In the genomic region with DNA sequence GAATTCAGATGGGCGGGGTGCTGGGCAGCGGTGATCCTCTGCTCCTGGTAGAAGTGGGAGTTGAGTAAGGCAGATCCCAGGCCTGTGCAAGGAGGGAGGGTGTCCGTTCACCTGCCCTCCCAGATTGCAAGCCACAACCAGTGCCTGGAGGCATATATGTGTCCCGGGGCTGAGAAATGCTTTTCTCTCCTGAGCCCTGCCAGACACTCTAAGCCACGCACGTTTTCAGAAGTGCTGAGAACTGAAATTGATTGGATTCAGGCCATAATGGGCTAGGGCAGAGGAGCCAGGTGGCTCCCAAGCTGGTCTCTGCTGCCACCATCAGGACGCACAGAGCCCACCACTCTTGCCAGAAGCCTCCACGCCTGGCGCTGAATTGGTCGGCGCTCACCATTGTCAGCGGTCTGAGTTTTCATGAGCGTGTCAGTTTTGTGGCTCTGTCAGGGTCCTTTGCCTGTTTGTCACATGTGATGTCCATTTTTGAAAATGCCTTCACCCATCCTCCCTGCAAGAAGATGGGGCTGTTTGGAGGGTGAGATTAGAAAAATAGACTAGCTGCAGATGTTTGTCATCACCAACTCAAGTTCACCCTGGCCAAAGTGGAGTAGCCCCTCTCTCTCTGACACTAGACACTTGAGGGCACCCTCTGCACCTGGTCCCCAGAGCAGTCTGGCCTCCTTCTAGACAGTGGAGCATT, we compare ENCODE assay signal across 8 cellular contexts. TPM values are rescaled to one million over a fixed set of nuclear protein-coding genes. Genes with fewer than 3 reads are reported as not detected.
DNase-seq lines count a peak whose midpoint lies in the region; ATAC-seq and TF ChIP-seq lines count a peak whose summit lies in the region.
"Had no signal": no experiment of that assay in that cellular context is flagged by ENCODE, and none has a peak within 500 bp of the region (broad histone marks: within the 10 kb centered on the region; RNA-seq: fewer than 3 reads in every experiment).

No MANE protein-coding gene starts in this region.

- H3K4me3 ChIP-seq in SK-N-SH (ENCODE audit: low read depth in 2 of 2, low read length in 1 of 2) (peak overlapping the region in 1 of 2 experiments; percentile 53; a peak in 1 of 4 replicates), epithelial cell of proximal tubule (ENCODE audit: low read depth, low read length) (no peak overlapping the region), mucosa of descending colon (no peak overlapping the region), vagina (no peak overlapping the region)

- H3K9me3 ChIP-seq in SK-N-SH: no peaks in the 10 kb centered on the region
- H3K9me3 ChIP-seq in mucosa of descending colon: no peaks in the 10 kb centered on the region
- H3K9me3 ChIP-seq in vagina: no peaks in the 10 kb centered on the region

- intact Hi-C loops in mucosa of descending colon (cut with DNase I, micrococcal nuclease) (no loop called here), vagina (cut with DNase I) (no loop called here)

- no peak overlapping the region for H3K9ac ChIP-seq in SK-N-SH

- TF ChIP-seq RAD21 in SK-N-SH (IDR thresholded peaks at IDR 0.05; ENCODE audit: low read length): peak; percentile 99

- TF ChIP-seq CTCF in GM12874 (IDR thresholded peaks at IDR 0.05; ENCODE audit: insufficient read depth, low read depth, low read length) (peak; percentile 85), SK-N-SH (IDR thresholded peaks at IDR 0.05) (peak; percentile 88), epithelial cell of proximal tubule (conservative IDR thresholded peaks at IDR 0.05; ENCODE audit: low read depth, low read length) (peak; percentile 88), mucosa of descending colon (IDR thresholded peaks at IDR 0.05) (peak; percentile 18), vagina (IDR thresholded peaks at IDR 0.05) (peak in 2 of 3 experiments; percentile 43 to 45)

- no peaks in the 10 kb centered on the region for H4K20me1 ChIP-seq in SK-N-SH (ENCODE audit: insufficient read depth)

- no peaks in the 10 kb centered on the region for H3K79me2 ChIP-seq in SK-N-SH (ENCODE audit: insufficient read depth)

- peak; percentile 80 for DNase-seq in HEK293T (ENCODE audit: extremely low spot score)
- DNase-seq in NCI-H1105 treated with DMSO at 0.1 percent for 48 hours (lab: John Stamatoyannopoulos, UW): peak; percentile 89
- DNase-seq in SK-N-SH: peak; percentile 88
- no peak for DNase-seq in epithelial cell of proximal tubule (ENCODE audit: low read depth)
- peak in 2 of 3 donors; percentile 33 to 49 for DNase-seq in mucosa of descending colon
- DNase-seq in vagina (ENCODE audit: extremely low spot score in 2 of 2): no peak

- no peak for TF ChIP-seq POLR2A in vagina (IDR thresholded peaks at IDR 0.05)

- H3K9me2 ChIP-seq in SK-N-SH: no peaks in the 10 kb centered on the region

- no peaks in the 10 kb centered on the region for H3F3A ChIP-seq in SK-N-SH (replicated peaks; ENCODE audit: insufficient read depth)

- POLR2A ChIA-PET in HEK293T (lab: Yijun Ruan, JAX) (no interaction called here), SK-N-SH (lab: Yijun Ruan, JAX) (interaction anchor here (1.5 kb wide), 1 partner anchor 343 kb away, joined by 5 read pairs; no protein-coding TSS in a partner anchor)

- H3K4me1 ChIP-seq in SK-N-SH (ENCODE audit: control insufficient read depth in 1 of 2, insufficient read depth in 2 of 2, low read depth in 1 of 2, low read length in 1 of 2) (peaks cover 0 to 53% of the 10 kb centered on the region in 2 experiments; a peak in 2 of 4 replicates), mucosa of descending colon (ENCODE audit: low read depth) (no peaks in the 10 kb centered on the region), vagina (no peaks in the 10 kb centered on the region)

- TF ChIP-seq EP300 in SK-N-SH (IDR thresholded peaks at IDR 0.05; ENCODE audit: borderline replicate concordance in 1 of 2, low read depth in 1 of 2, low read length in 1 of 2): peak in 1 of 2 experiments; percentile 70; a peak in 2 of 4 replicates

- 0 out of 2 replicates have a peak overlapping the region, but pooled peaks have one; percentile 40 for H3K4me2 ChIP-seq in SK-N-SH

- CTCF ChIA-PET in HEK293T (lab: Yijun Ruan, JAX) (interaction anchor here (0.7 to 1.4 kb wide), 4 partner anchors 9 to 658 kb away, joined by 3 to 5 read pairs (median 4); no protein-coding TSS in a partner anchor), SK-N-SH (lab: Yijun Ruan, JAX) (interaction anchor here (0.6 to 13.1 kb wide), 31 partner anchors 8 to 660 kb away, joined by 3 to 178 read pairs (median 5); a partner anchor contains a TSS)

- H3K27ac ChIP-seq in SK-N-SH (ENCODE audit: low read depth in 2 of 2, low read length in 1 of 2) (peak overlapping the region in 1 of 2 experiments; percentile 82; a peak in 2 of 4 replicates), vagina (no peak overlapping the region)

- WGBS in SK-N-SH (ENCODE audit: low lambda C conversion rate): 22% methylated on average over 13 of the region's 13 CpGs

- H3K36me3 ChIP-seq in SK-N-SH (replicated peaks in 1 of 2; ENCODE audit: control insufficient read depth in 1 of 2, insufficient read depth in 2 of 2, low read length in 1 of 2) (no peaks in the 10 kb centered on the region), mucosa of descending colon (ENCODE audit: low read depth) (no peaks in the 10 kb centered on the region), vagina (no peaks in the 10 kb centered on the region)

- ATAC-seq in mucosa of descending colon: peak; percentile 62

- H2AFZ ChIP-seq in SK-N-SH (ENCODE audit: low read depth): no peak overlapping the region

- no peaks in the 10 kb centered on the region for H3K27me3 ChIP-seq in SK-N-SH (ENCODE audit: insufficient read depth)
- no peaks in the 10 kb centered on the region for H3K27me3 ChIP-seq in vagina

TF ChIP-seq in HEK293T, 16 proteins besides CTCF, POLR2A, EP300 and RAD21:
- TF ChIP-seq SUZ12 (IDR thresholded peaks at IDR 0.05) (no peak), BHLHE40 (IDR thresholded peaks at IDR 0.05; ENCODE audit: borderline replicate concordance) (no peak), LEF1 (IDR thresholded peaks at IDR 0.05; ENCODE audit: borderline replicate concordance) (no peak), FOXK2 (IDR thresholded peaks at IDR 0.05) (no peak), ELF4 (IDR thresholded peaks at IDR 0.05) (no peak), HDGF (IDR thresholded peaks at IDR 0.05; ENCODE audit: borderline replicate concordance) (no peak), ARNT (IDR thresholded peaks at IDR 0.05) (no peak), L3MBTL2 (conservative IDR thresholded peaks at IDR 0.05) (no peak), FOXA1 (IDR thresholded peaks at IDR 0.05) (no peak), ZNF384 (IDR thresholded peaks at IDR 0.05) (no peak), NFRKB (IDR thresholded peaks at IDR 0.05) (no peak), SP1 (IDR thresholded peaks at IDR 0.05) (no peak), TARDBP (IDR thresholded peaks at IDR 0.05) (no peak)

TF ChIP-seq in SK-N-SH, 30 proteins besides CTCF, POLR2A, EP300 and RAD21:
- TF ChIP-seq POLR2AphosphoS5 (IDR thresholded peaks at IDR 0.05; ENCODE audit: low read depth, low read length): no peak
- TF ChIP-seq CHD2 (IDR thresholded peaks at IDR 0.05; ENCODE audit: low read length, partially characterized antibody): peak; percentile 69
- TF ChIP-seq MXI1 (IDR thresholded peaks at IDR 0.05; ENCODE audit: low read depth, low read length): peak; percentile 81
- peak; percentile 95 for TF ChIP-seq SMC3 (IDR thresholded peaks at IDR 0.05; ENCODE audit: low read depth, low read length)
- TF ChIP-seq RCOR1 (IDR thresholded peaks at IDR 0.05; ENCODE audit: low read length): peak; percentile 42; the same call in 1 of the 2 replicates
- TF ChIP-seq NFIC (IDR thresholded peaks at IDR 0.05; ENCODE audit: borderline replicate concordance): peak; percentile 54; the same call in 1 of the 2 replicates
- TF ChIP-seq RFX5 (IDR thresholded peaks at IDR 0.05; ENCODE audit: low read length): peak; percentile 49; the same call in 1 of the 2 replicates
- TF ChIP-seq JUND (IDR thresholded peaks at IDR 0.05): no peak
- TF ChIP-seq, protein P1, sequence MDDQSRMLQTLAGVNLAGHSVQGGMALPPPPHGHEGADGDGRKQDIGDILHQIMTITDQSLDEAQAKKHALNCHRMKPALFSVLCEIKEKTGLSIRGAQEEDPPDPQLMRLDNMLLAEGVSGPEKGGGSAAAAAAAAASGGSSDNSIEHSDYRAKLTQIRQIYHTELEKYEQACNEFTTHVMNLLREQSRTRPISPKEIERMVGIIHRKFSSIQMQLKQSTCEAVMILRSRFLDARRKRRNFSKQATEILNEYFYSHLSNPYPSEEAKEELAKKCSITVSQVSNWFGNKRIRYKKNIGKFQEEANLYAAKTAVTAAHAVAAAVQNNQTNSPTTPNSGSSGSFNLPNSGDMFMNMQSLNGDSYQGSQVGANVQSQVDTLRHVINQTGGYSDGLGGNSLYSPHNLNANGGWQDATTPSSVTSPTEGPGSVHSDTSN (IDR thresholded peaks at IDR 0.05): no peak

RNA-seq across cellular contexts. Expression of a gene that starts 15.4 kb away (rescaled TPM):
- polyA plus RNA-seq in SK-N-SH (2012; rRNA removed): not detected in 2 replicates
- not detected in 2 replicates for polyA plus RNA-seq in SK-N-SH (2012; cell fraction: cytosol; rRNA removed)
- polyA plus RNA-seq in SK-N-SH (2012; cell fraction: nucleus; rRNA removed): not detected in 2 replicates
- total RNA-seq in epithelial cell of proximal tubule: not detected in 2 replicates
- total RNA-seq in mucosa of descending colon: not detected
- not detected for total RNA-seq in vagina
- total RNA-seq: activated naive CD4-positive, alpha-beta T cell treated with anti-CD3 and anti-CD28 coated beads, Interleukin-2, amount 50 U/mL, for 72 hours had no signal

Comparison
In these comparisons a context has a peak if more than half of its experiments do, and no peak if none do; other contexts are left out.
1. CTCF ChIP-seq: peak in every context shown above with its lines; median percentile 88 in SK-N-SH; 88 in epithelial cell of proximal tubule; 85 in GM12874; 44 in vagina; 18 in mucosa of descending colon.
2. DNase-seq: peak in HEK293T (single experiment), NCI-H1105 treated with DMSO at 0.1 percent for 48 hours (single experiment), SK-N-SH (single experiment) and mucosa of descending colon (2 of 3); none in epithelial cell of proximal tubule (single experiment) and vagina (0 of 2).